ENCODE assay signal across 21 cellular contexts in the genomic region with DNA sequence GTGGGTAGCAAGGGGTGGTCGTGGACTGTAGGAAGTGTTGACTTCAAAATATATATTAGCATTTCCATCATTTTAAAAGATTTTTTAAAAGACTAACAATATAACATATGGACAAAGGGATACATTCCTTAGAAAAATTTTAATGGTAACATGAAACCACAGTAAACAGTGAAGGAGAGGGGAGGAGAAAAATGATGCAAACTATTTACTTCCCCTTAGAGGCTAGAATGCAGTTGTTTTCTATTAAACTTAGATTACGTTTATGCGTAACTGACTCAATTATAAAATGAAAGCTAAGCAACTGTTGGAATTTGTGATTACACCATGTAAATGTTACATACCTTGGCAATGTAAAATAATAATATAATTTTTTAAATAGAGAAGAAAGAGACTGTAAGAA. TPM values are rescaled to one million over a fixed set of nuclear protein-coding genes. Genes with fewer than 3 reads are reported as not detected.
DNase-seq lines count a peak whose midpoint lies in the region; ATAC-seq and TF ChIP-seq lines count a peak whose summit lies in the region.
"Had no signal": no experiment of that assay in that cellular context is flagged by ENCODE, and none has a peak within 500 bp of the region (broad histone marks: within the 10 kb centered on the region; RNA-seq: fewer than 3 reads in every experiment).

No MANE protein-coding gene starts in this region.

- H2AFZ ChIP-seq in PC-3 (ENCODE audit: low read length) (no peak overlapping the region), mesenchymal stem cell (ENCODE audit: low read depth, low read length) (no peak overlapping the region)

- H2BK120ac ChIP-seq in mesenchymal stem cell (ENCODE audit: low read depth, low read length) = no peak overlapping the region

- H3F3A ChIP-seq in PC-3 (ENCODE audit: low read length, unreplicated experiment) = no peaks in the 10 kb centered on the region

- BruUV-seq in PC-3 (replicated peaks; lab: Mats Ljungman, UMichigan) = no TSS peak

- ATAC-seq in PC-3 (peak; percentile 70), HG03565 (IDR thresholded peaks at IDR 0.05; ENCODE audit: unreplicated experiment) (no peak)
- no peak for ATAC-seq in activated CD4-positive, alpha-beta T cell treated with anti-CD3 and anti-CD28 coated beads for 36 hours

- H3K9me3 ChIP-seq in PC-3 (ENCODE audit: low read length) (no peaks in the 10 kb centered on the region), mesenchymal stem cell (ENCODE audit: control insufficient read depth, low read length) (no peaks in the 10 kb centered on the region), stomach smooth muscle (ENCODE audit: control insufficient read depth in 2 of 2, low read length in 2 of 2) (no peaks in the 10 kb centered on the region)
- H3K9me3 ChIP-seq: MG63 had no signal

- H3K4me2 ChIP-seq in PC-3 (ENCODE audit: low read length) (no peak overlapping the region), mesenchymal stem cell (ENCODE audit: low read length, poor library complexity, severe bottlenecking) (no peak overlapping the region)

- H3K4me3 Mint-ChIP-seq in activated CD4-positive, alpha-beta T cell treated with anti-CD3 and anti-CD28 coated beads for 36 hours = no peak overlapping the region
- H3K4me3 Mint-ChIP-seq: CD8-positive, alpha-beta memory T cell had no signal

- H3K9ac ChIP-seq in PC-3 (ENCODE audit: low read length) = no peak overlapping the region
- H3K9ac ChIP-seq in mesenchymal stem cell (ENCODE audit: low read length) = no peak overlapping the region
- H3K9ac ChIP-seq in stomach smooth muscle (ENCODE audit: low read length in 2 of 2) = no peak overlapping the region

- H3K36me3 ChIP-seq in PC-3 (ENCODE audit: low read depth, low read length) = no peaks in the 10 kb centered on the region
- H3K36me3 ChIP-seq in mesenchymal stem cell (ENCODE audit: control insufficient read depth in 1 of 2, insufficient read depth in 2 of 2, low read depth in 1 of 2, low read length in 2 of 2) = peaks cover 7 to 17% of the 10 kb centered on the region in 2 experiments
- peaks cover 0 to 15% of the 10 kb centered on the region in 2 donors for H3K36me3 ChIP-seq in stomach smooth muscle (ENCODE audit: control insufficient read depth in 2 of 2, insufficient read depth in 2 of 2, low read length in 2 of 2)

- H3K18ac ChIP-seq in mesenchymal stem cell (ENCODE audit: low read depth in 1 of 2, low read length in 2 of 2) = no peak overlapping the region

- H4K8ac ChIP-seq in mesenchymal stem cell (ENCODE audit: low read length) = no peak overlapping the region

- H4K20me1 ChIP-seq in PC-3 (ENCODE audit: low read length) = no peaks in the 10 kb centered on the region

- no peaks in the 10 kb centered on the region for H3K9me3 Mint-ChIP-seq in activated CD4-positive, alpha-beta T cell treated with anti-CD3 and anti-CD28 coated beads for 36 hours (ENCODE audit: low read depth)
- H3K9me3 Mint-ChIP-seq: CD8-positive, alpha-beta memory T cell had no signal

- intact Hi-C loops in PC-3 (cut with micrococcal nuclease) = no loop called here
- intact Hi-C loops in activated CD4-positive, alpha-beta T cell treated with anti-CD3 and anti-CD28 coated beads for 36 hours (cut with DNase I, micrococcal nuclease) = no loop called here

- H3K9me2 ChIP-seq in PC-3 (replicated peaks; ENCODE audit: low read length) = no peaks in the 10 kb centered on the region

- no peaks in the 10 kb centered on the region for H3K4me1 Mint-ChIP-seq in activated CD4-positive, alpha-beta T cell treated with anti-CD3 and anti-CD28 coated beads for 36 hours
- H3K4me1 Mint-ChIP-seq: CD8-positive, alpha-beta memory T cell had no signal

- H3K79me1 ChIP-seq in mesenchymal stem cell (replicated peaks; ENCODE audit: low read length, poor library complexity, severe bottlenecking) = peaks cover 13% of the 10 kb centered on the region

- no peak overlapping the region for H2AK5ac ChIP-seq in mesenchymal stem cell (ENCODE audit: low read length, severe bottlenecking)

- no peaks in the 10 kb centered on the region for H3K27me3 ChIP-seq in PC-3 (ENCODE audit: low read length)
- H3K27me3 ChIP-seq in mesenchymal stem cell (ENCODE audit: control insufficient read depth in 1 of 2, insufficient read depth in 1 of 2, low read length in 2 of 2) = no peaks in the 10 kb centered on the region
- no peaks in the 10 kb centered on the region for H3K27me3 ChIP-seq in stomach smooth muscle (ENCODE audit: control insufficient read depth in 1 of 2, insufficient read depth in 2 of 2, low read length in 2 of 2)
- H3K27me3 ChIP-seq: MG63 had no signal

- no peak overlapping the region for H3K4ac ChIP-seq in mesenchymal stem cell (ENCODE audit: low read depth in 1 of 2, low read length in 2 of 2)

- H3K27ac Mint-ChIP-seq in activated CD4-positive, alpha-beta T cell treated with anti-CD3 and anti-CD28 coated beads for 36 hours = no peak overlapping the region
- H3K27ac Mint-ChIP-seq: CD8-positive, alpha-beta memory T cell had no signal

- H3K27me3 Mint-ChIP-seq in activated CD4-positive, alpha-beta T cell treated with anti-CD3 and anti-CD28 coated beads for 36 hours = no peaks in the 10 kb centered on the region

- DNase-seq in PC-3 (no peak), coronary artery (ENCODE audit: low spot score) (no peak), mesenchymal stem cell (peak; percentile 43), DMS53 (lab: John Stamatoyannopoulos, UW) (no peak)
- DNase-seq in stimulated activated CD4-positive, alpha-beta T cell treated with anti-CD3 and anti-CD28 coated beads, Interleukin-4, amount 100 ng/mL, for 1 hour = no peak
- DNase-seq in activated CD4-positive, alpha-beta T cell treated with anti-CD3 and anti-CD28 coated beads for 36 hours = no peak
- DNase-seq: C1 segment of cervical spinal cord; CD8-positive, alpha-beta memory T cell; DMS79; Kasumi-1; MG63; NCI-H1048; NCI-H1436; NCI-H2029 treated with DMSO at 0.1 percent for 48 hours; NCI-H2171 treated with DMSO at 0.1 percent for 48 hours; NCI-H446 treated with DMSO at 0.1 percent for 48 hours; NCI-H69; Right ventricle myocardium superior had no signal

- H3K36me3 Mint-ChIP-seq in activated CD4-positive, alpha-beta T cell treated with anti-CD3 and anti-CD28 coated beads for 36 hours (ENCODE audit: low read depth) = no peaks in the 10 kb centered on the region
- H3K36me3 Mint-ChIP-seq: CD8-positive, alpha-beta memory T cell had no signal

- no peak overlapping the region for H3K23ac ChIP-seq in mesenchymal stem cell (ENCODE audit: low read length in 2 of 2)

- no peak for TF ChIP-seq CTCF in PC-3 (conservative IDR thresholded peaks at IDR 0.05; ENCODE audit: low read depth, low read length)
- no peak for TF ChIP-seq CTCF in coronary artery (IDR thresholded peaks at IDR 0.05)

- CTCF ChIA-PET in PC-3 (lab: Charles Lee) = no interaction called here
- CTCF ChIA-PET in activated CD4-positive, alpha-beta T cell treated with anti-CD3 and anti-CD28 coated beads for 36 hours (lab: Charles Lee) = no interaction called here

- H3K27ac ChIP-seq in PC-3 (ENCODE audit: low read length) = no peak overlapping the region
- peak overlapping the region; percentile 54 to 63 for H3K27ac ChIP-seq in coronary artery
- H3K27ac ChIP-seq in mesenchymal stem cell (ENCODE audit: low read length, poor library complexity, severe bottlenecking) = no peak overlapping the region
- H3K27ac ChIP-seq in stomach smooth muscle (ENCODE audit: low read length) = peak overlapping the region; percentile 50
- H3K27ac ChIP-seq: SK-N-MC had no signal

- no peak overlapping the region for H2BK15ac ChIP-seq in mesenchymal stem cell (ENCODE audit: low read depth, poor library complexity, severe bottlenecking)

- no peak overlapping the region for H2BK5ac ChIP-seq in mesenchymal stem cell (ENCODE audit: low read depth, low read length, poor library complexity, severe bottlenecking)

- H3K4me3 ChIP-seq in PC-3 (ENCODE audit: low read length) (no peak overlapping the region), coronary artery (no peak overlapping the region), mesenchymal stem cell (ENCODE audit: insufficient read depth in 1 of 2, low read depth in 1 of 2, low read length in 2 of 2) (no peak overlapping the region), stomach smooth muscle (ENCODE audit: low read length in 2 of 2) (no peak overlapping the region)
- H3K4me3 ChIP-seq: MG63, SK-N-MC had no signal

- H2BK12ac ChIP-seq in mesenchymal stem cell (ENCODE audit: low read length in 2 of 2) = no peak overlapping the region

- H3K79me2 ChIP-seq in PC-3 (ENCODE audit: low read length) = no peaks in the 10 kb centered on the region

- peaks cover 3% of the 10 kb centered on the region; the same call in 1 of the 2 replicates for H3K4me1 ChIP-seq in PC-3 (ENCODE audit: insufficient read depth, low read length)
- no peaks in the 10 kb centered on the region for H3K4me1 ChIP-seq in mesenchymal stem cell (ENCODE audit: control insufficient read depth, insufficient read depth, low read depth, low read length)
- H3K4me1 ChIP-seq in stomach smooth muscle (ENCODE audit: control insufficient read depth, insufficient read depth, low read length) = peaks cover 10% of the 10 kb centered on the region

- POLR2A ChIA-PET in PC-3 (lab: Charles Lee; ENCODE audit: unreplicated experiment) = no interaction called here
- POLR2A ChIA-PET in activated CD4-positive, alpha-beta T cell treated with anti-CD3 and anti-CD28 coated beads for 36 hours (lab: Charles Lee) = no interaction called here

- WGBS in mesenchymal stem cell = no CpG with 5 or more reads among the region's 3 CpGs

- H3K14ac ChIP-seq in mesenchymal stem cell (ENCODE audit: low read length in 2 of 2) = no peak overlapping the region

- no peak overlapping the region for H4K91ac ChIP-seq in mesenchymal stem cell (ENCODE audit: low read length)

RNA-seq across cellular contexts. Expression of a gene that starts 41.3 kb away (rescaled TPM):
- 22.1 and 42.4 TPM in 2 replicates for total RNA-seq in PC-3 (2014; rRNA removed)
- polyA plus RNA-seq in mesenchymal stem cell (2013, experiment 1 of 2) = 820 TPM
- polyA plus RNA-seq in mesenchymal stem cell (2013, experiment 2 of 2) = 785 TPM
- 1 to 10 TPM; 8.5 to 8.7 TPM for total RNA-seq in activated CD4-positive, alpha-beta T cell treated with anti-CD3 and anti-CD28 coated beads for 36 hours
- polyA plus RNA-seq: CD8-positive, alpha-beta memory T cell had no signal

Comparison
In these comparisons a context has a peak if more than half of its experiments do, and no peak if none do; other contexts are left out.
1. H3K27ac ChIP-seq: peak in coronary artery (2 of 2) and stomach smooth muscle (single experiment); none in PC-3 (single experiment) and mesenchymal stem cell (single experiment).